In genomic region chr1:33305016-33305415, GRCh38 we compare ENCODE assay signal across 20 cellular contexts. TPM values are rescaled to one million over a fixed set of nuclear protein-coding genes. Genes with fewer than 3 reads are reported as not detected.
A peak's percentile ranks its signal among the peaks of the same experiment; 100 is the strongest.
DNase-seq lines count a peak whose midpoint lies in the region; ATAC-seq and TF ChIP-seq lines count a peak whose summit lies in the region.
"Had no signal": no experiment of that assay in that cellular context is flagged by ENCODE, and none has a peak within 500 bp of the region (broad histone marks: within the 10 kb centered on the region; RNA-seq: fewer than 3 reads in every experiment).

No MANE protein-coding gene starts in this region.

- H3K36me3 ChIP-seq in upper lobe of right lung, result no peaks in the 10 kb centered on the region
- H3K36me3 ChIP-seq: HAP-1 had no signal

- no peak for DNase-seq in activated naive CD4-positive, alpha-beta T cell treated with anti-CD3 and anti-CD28 coated beads, Interleukin-2, amount 10 ng/mL, durations not matched to agents 7 days and 5 days
- DNase-seq in activated naive CD4-positive, alpha-beta T cell (lab: John Stamatoyannopoulos, UW), result no peak
- DNase-seq in nephron progenitor cell (no peak), osteocyte (ENCODE audit: extremely low spot score, unreplicated experiment) (no peak), upper lobe of right lung (peak; percentile 5), NCI-H1694 (lab: John Stamatoyannopoulos, UW) (no peak), NCI-H1436 treated with DMSO at 0.1 percent for 48 hours (lab: John Stamatoyannopoulos, UW) (no peak)
- DNase-seq in activated CD8-positive, alpha-beta memory T cell treated with anti-CD3 and anti-CD28 coated beads, Interleukin-2, amount 10 ng/mL, durations not matched to agents 7 days and 5 days, result no peak
- DNase-seq: Caco-2; CD4-positive, CD25-positive, alpha-beta regulatory T cell; CD8-positive, alpha-beta T cell; DMS153; DND-41; GOT3; HFFc6 had no signal

- H3K9me3 Mint-ChIP-seq in activated naive CD4-positive, alpha-beta T cell treated with anti-CD3 and anti-CD28 coated beads, Interleukin-2, amount 10 ng/mL, durations not matched to agents 7 days and 5 days, result peaks cover 7% of the 10 kb centered on the region
- H3K9me3 Mint-ChIP-seq in nephron progenitor cell, result peaks cover 13% of the 10 kb centered on the region
- no peaks in the 10 kb centered on the region for H3K9me3 Mint-ChIP-seq in osteocyte (ENCODE audit: unreplicated experiment)
- H3K9me3 Mint-ChIP-seq in activated CD8-positive, alpha-beta memory T cell treated with anti-CD3 and anti-CD28 coated beads, Interleukin-2, amount 10 ng/mL, durations not matched to agents 7 days and 5 days (ENCODE audit: low read depth), result peaks cover 2% of the 10 kb centered on the region
- H3K9me3 Mint-ChIP-seq: CD4-positive, CD25-positive, alpha-beta regulatory T cell; CD8-positive, alpha-beta T cell; HFFc6 had no signal

- no peak overlapping the region for H3K27ac ChIP-seq in upper lobe of right lung
- H3K27ac ChIP-seq: 22Rv1, BLaER1, C4-2B had no signal

- ATAC-seq in upper lobe of right lung, result no peak
- no peak for ATAC-seq in activated CD8-positive, alpha-beta memory T cell treated with anti-CD3 and anti-CD28 coated beads, Interleukin-2, amount 10 ng/mL, durations not matched to agents 7 days and 5 days
- ATAC-seq: CD8-positive, alpha-beta T cell had no signal

- no peak overlapping the region for H3K4me3 ChIP-seq in upper lobe of right lung
- H3K4me3 ChIP-seq: BLaER1, HAP-1 had no signal

- H3K9me3 ChIP-seq in upper lobe of right lung, result no peaks in the 10 kb centered on the region
- H3K9me3 ChIP-seq: Caco-2, HAP-1 had no signal

- TF ChIP-seq CTCF in nephron progenitor cell (IDR thresholded peaks at IDR 0.05) (no peak), osteocyte (IDR thresholded peaks at IDR 0.05) (no peak), upper lobe of right lung (IDR thresholded peaks at IDR 0.05) (no peak)

- peak overlapping the region; percentile 55 for H3K27ac Mint-ChIP-seq in activated naive CD4-positive, alpha-beta T cell treated with anti-CD3 and anti-CD28 coated beads, Interleukin-2, amount 10 ng/mL, durations not matched to agents 7 days and 5 days
- H3K27ac Mint-ChIP-seq in nephron progenitor cell (peak overlapping the region; percentile 57), osteocyte (ENCODE audit: unreplicated experiment) (peak overlapping the region; percentile 34)
- no peak overlapping the region for H3K27ac Mint-ChIP-seq in activated CD8-positive, alpha-beta memory T cell treated with anti-CD3 and anti-CD28 coated beads, Interleukin-2, amount 10 ng/mL, durations not matched to agents 7 days and 5 days
- H3K27ac Mint-ChIP-seq: B cell; CD4-positive, CD25-positive, alpha-beta regulatory T cell; CD8-positive, alpha-beta T cell; HFFc6 had no signal

- peaks cover 8% of the 10 kb centered on the region for H3K27me3 ChIP-seq in upper lobe of right lung
- H3K27me3 ChIP-seq: BLaER1 had no signal

- CTCF ChIA-PET in activated naive CD4-positive, alpha-beta T cell treated with anti-CD3 and anti-CD28 coated beads, Interleukin-2, amount 10 ng/mL, durations not matched to agents 7 days and 5 days (lab: Charles Lee), result interaction anchor here (2.5 kb wide), 1 partner anchor 9 kb away, joined by 12 read pairs; no protein-coding TSS in a partner anchor
- CTCF ChIA-PET in activated CD8-positive, alpha-beta memory T cell treated with anti-CD3 and anti-CD28 coated beads, Interleukin-2, amount 10 ng/mL, durations not matched to agents 7 days and 5 days (lab: Charles Lee), result interaction anchor here (4.5 kb wide), 1 partner anchor 10 kb away, joined by 24 read pairs; no protein-coding TSS in a partner anchor

- no peak overlapping the region for H3K4me3 Mint-ChIP-seq in activated naive CD4-positive, alpha-beta T cell treated with anti-CD3 and anti-CD28 coated beads, Interleukin-2, amount 10 ng/mL, durations not matched to agents 7 days and 5 days
- H3K4me3 Mint-ChIP-seq in nephron progenitor cell, result no peak overlapping the region
- no peak overlapping the region for H3K4me3 Mint-ChIP-seq in osteocyte (ENCODE audit: unreplicated experiment)
- H3K4me3 Mint-ChIP-seq in activated CD8-positive, alpha-beta memory T cell treated with anti-CD3 and anti-CD28 coated beads, Interleukin-2, amount 10 ng/mL, durations not matched to agents 7 days and 5 days, result no peak overlapping the region
- H3K4me3 Mint-ChIP-seq: B cell; CD4-positive, CD25-positive, alpha-beta regulatory T cell; CD8-positive, alpha-beta T cell; HFFc6 had no signal

- H3K4me1 ChIP-seq in upper lobe of right lung, result peaks cover 27% of the 10 kb centered on the region
- H3K4me1 ChIP-seq: Caco-2, HAP-1 had no signal

- intact Hi-C loops in upper lobe of right lung (cut with DNase I), result no loop called here

- H3K27me3 Mint-ChIP-seq in activated naive CD4-positive, alpha-beta T cell treated with anti-CD3 and anti-CD28 coated beads, Interleukin-2, amount 10 ng/mL, durations not matched to agents 7 days and 5 days, result peaks cover 40% of the 10 kb centered on the region
- peaks cover 23% of the 10 kb centered on the region for H3K27me3 Mint-ChIP-seq in nephron progenitor cell (ENCODE audit: low read depth, poor library complexity)
- H3K27me3 Mint-ChIP-seq in osteocyte (ENCODE audit: unreplicated experiment), result no peaks in the 10 kb centered on the region
- peaks cover 14% of the 10 kb centered on the region for H3K27me3 Mint-ChIP-seq in activated CD8-positive, alpha-beta memory T cell treated with anti-CD3 and anti-CD28 coated beads, Interleukin-2, amount 10 ng/mL, durations not matched to agents 7 days and 5 days

- peaks cover 20% of the 10 kb centered on the region for H3K36me3 Mint-ChIP-seq in activated naive CD4-positive, alpha-beta T cell treated with anti-CD3 and anti-CD28 coated beads, Interleukin-2, amount 10 ng/mL, durations not matched to agents 7 days and 5 days
- H3K36me3 Mint-ChIP-seq in nephron progenitor cell (ENCODE audit: low read depth), result peaks cover 62% of the 10 kb centered on the region
- H3K36me3 Mint-ChIP-seq in osteocyte (ENCODE audit: unreplicated experiment), result peaks cover 9% of the 10 kb centered on the region
- peaks cover 11% of the 10 kb centered on the region for H3K36me3 Mint-ChIP-seq in activated CD8-positive, alpha-beta memory T cell treated with anti-CD3 and anti-CD28 coated beads, Interleukin-2, amount 10 ng/mL, durations not matched to agents 7 days and 5 days

- peaks cover 28% of the 10 kb centered on the region for H3K4me1 Mint-ChIP-seq in activated naive CD4-positive, alpha-beta T cell treated with anti-CD3 and anti-CD28 coated beads, Interleukin-2, amount 10 ng/mL, durations not matched to agents 7 days and 5 days
- H3K4me1 Mint-ChIP-seq in nephron progenitor cell (peaks cover 14% of the 10 kb centered on the region), osteocyte (ENCODE audit: unreplicated experiment) (peaks cover 22% of the 10 kb centered on the region)
- peaks cover 28% of the 10 kb centered on the region for H3K4me1 Mint-ChIP-seq in activated CD8-positive, alpha-beta memory T cell treated with anti-CD3 and anti-CD28 coated beads, Interleukin-2, amount 10 ng/mL, durations not matched to agents 7 days and 5 days

RNA-seq across cellular contexts. Expression of gene A3GALT2, which starts 15.9 kb away (rescaled TPM):
- total RNA-seq in osteocyte, result 0.35 TPM in 1 of 2 replicates, not detected in the other
- total RNA-seq in upper lobe of right lung, result not detected
- total RNA-seq in activated CD8-positive, alpha-beta memory T cell treated with anti-CD3 and anti-CD28 coated beads, Interleukin-2, amount 10 ng/mL, durations not matched to agents 7 days and 5 days, result not detected
- total RNA-seq: B cell; Caco-2; CD4-positive, CD25-positive, alpha-beta regulatory T cell; CD8-positive, alpha-beta T cell; HFFc6 had no signal

RNA-seq across cellular contexts. Expression of gene ZNF362, which starts 48.7 kb away (rescaled TPM):
- 97.0 and 110 TPM in 2 replicates for total RNA-seq in osteocyte
- total RNA-seq in upper lobe of right lung, result 31.8 TPM
- total RNA-seq in activated CD8-positive, alpha-beta memory T cell treated with anti-CD3 and anti-CD28 coated beads, Interleukin-2, amount 10 ng/mL, durations not matched to agents 7 days and 5 days, result 10 to 100 TPM; 13.7 to 16.5 TPM
